In genomic region chr15:88651971-88652370, GRCh38 we compare ENCODE assay signal across 19 cellular contexts. TPM values are rescaled to one million over a fixed set of nuclear protein-coding genes. Genes with fewer than 3 reads are reported as not detected.
DNase-seq lines count a peak whose midpoint lies in the region; ATAC-seq and TF ChIP-seq lines count a peak whose summit lies in the region.
"Had no signal": no experiment of that assay in that cellular context is flagged by ENCODE, and none has a peak within 500 bp of the region (broad histone marks: within the 10 kb centered on the region; RNA-seq: fewer than 3 reads in every experiment).

No MANE protein-coding gene starts in this region.

- DNase-seq in CD8-positive, alpha-beta T cell = peak in 2 of 7 experiments; percentile 10 to 49
- peak; percentile 51 for DNase-seq in H7
- peak; percentile 4 to 6 for DNase-seq in central memory CD8-positive, alpha-beta T cell (ENCODE audit: low spot score in 2 of 2)
- DNase-seq in osteocyte (ENCODE audit: extremely low spot score, unreplicated experiment) = peak; percentile 59
- no peak for DNase-seq in GM19240 (ENCODE audit: insufficient read length, low spot score)
- DNase-seq: activated effector memory CD4-positive, alpha-beta T cell treated with Interleukin-2 at 50 U/mL for 16 hours; body of pancreas; dermis blood vessel endothelial cell; DMS153; esophagus squamous epithelium; mammary epithelial cell; NCI-H2029; NCI-H526; nephron progenitor cell; PC-9 had no signal

- no peak overlapping the region for H3K4me3 ChIP-seq in CD8-positive, alpha-beta T cell (ENCODE audit: low read depth, low read length)
- H3K4me3 ChIP-seq in H7 (ENCODE audit: insufficient read depth, low read depth, low read length) = no peak overlapping the region
- H3K4me3 ChIP-seq: body of pancreas, esophagus squamous epithelium, PC-9, right lobe of liver, thoracic aorta had no signal

- H3K27ac Mint-ChIP-seq in CD8-positive, alpha-beta T cell = peak overlapping the region; percentile 94
- H3K27ac Mint-ChIP-seq in central memory CD8-positive, alpha-beta T cell (ENCODE audit: low read depth) = no peak overlapping the region
- no peak overlapping the region for H3K27ac Mint-ChIP-seq in osteocyte (ENCODE audit: unreplicated experiment)

- H3K36me3 ChIP-seq in CD8-positive, alpha-beta T cell (ENCODE audit: insufficient read depth, low read length) = peaks cover 6% of the 10 kb centered on the region
- no peaks in the 10 kb centered on the region for H3K36me3 ChIP-seq in H7 (replicated peaks; ENCODE audit: control insufficient read depth, insufficient read depth, low read length)
- H3K36me3 ChIP-seq: esophagus squamous epithelium, right lobe of liver, thoracic aorta had no signal

- POLR2A ChIA-PET in CD8-positive, alpha-beta T cell (lab: Charles Lee) = interaction anchor here (1.1 kb wide), 1 partner anchor 31 kb away, joined by 4 read pairs; the partner anchor contains the start of gene AEN

- no peaks in the 10 kb centered on the region for H3K9me3 Mint-ChIP-seq in CD8-positive, alpha-beta T cell
- H3K9me3 Mint-ChIP-seq in central memory CD8-positive, alpha-beta T cell = no peaks in the 10 kb centered on the region
- H3K9me3 Mint-ChIP-seq in osteocyte (ENCODE audit: unreplicated experiment) = no peaks in the 10 kb centered on the region
- H3K9me3 Mint-ChIP-seq: nephron progenitor cell had no signal

- peaks cover 91% of the 10 kb centered on the region for H3K4me1 Mint-ChIP-seq in CD8-positive, alpha-beta T cell (ENCODE audit: low read depth)
- H3K4me1 Mint-ChIP-seq in central memory CD8-positive, alpha-beta T cell = peaks cover 56% of the 10 kb centered on the region
- peaks cover 27% of the 10 kb centered on the region for H3K4me1 Mint-ChIP-seq in osteocyte (ENCODE audit: unreplicated experiment)

- H3K4me3 Mint-ChIP-seq in CD8-positive, alpha-beta T cell = no peak overlapping the region
- H3K4me3 Mint-ChIP-seq in central memory CD8-positive, alpha-beta T cell = no peak overlapping the region
- no peak overlapping the region for H3K4me3 Mint-ChIP-seq in osteocyte (ENCODE audit: unreplicated experiment)
- H3K4me3 Mint-ChIP-seq: nephron progenitor cell had no signal

- no peak overlapping the region for H3K27ac ChIP-seq in CD8-positive, alpha-beta T cell (ENCODE audit: low read depth, low read length)
- H3K27ac ChIP-seq: body of pancreas, esophagus squamous epithelium, PC-9, right lobe of liver, thoracic aorta had no signal

- intact Hi-C loops in CD8-positive, alpha-beta T cell (cut with DNase I, micrococcal nuclease) = no loop called here

- no peak for ATAC-seq in CD8-positive, alpha-beta T cell
- ATAC-seq in central memory CD8-positive, alpha-beta T cell (replicated peaks; ENCODE audit: extremely low read depth, poor library complexity, severe bottlenecking) = no peak
- ATAC-seq in GM19452 (IDR thresholded peaks at IDR 0.05; ENCODE audit: unreplicated experiment) = no peak
- no peak for ATAC-seq in GM19463 (IDR thresholded peaks at IDR 0.05; ENCODE audit: unreplicated experiment)
- ATAC-seq: body of pancreas, right lobe of liver had no signal

- CTCF ChIA-PET in CD8-positive, alpha-beta T cell (lab: Charles Lee) = interaction anchor here (2.1 to 11.2 kb wide), 2 partner anchors 12 to 27 kb away, joined by 9 to 114 read pairs; no protein-coding TSS in a partner anchor

- no peaks in the 10 kb centered on the region for H3K27me3 ChIP-seq in CD8-positive, alpha-beta T cell (ENCODE audit: insufficient read depth, low read length)
- H3K27me3 ChIP-seq in H7 (ENCODE audit: control insufficient read depth, insufficient read depth, low read length) = no peaks in the 10 kb centered on the region
- H3K27me3 ChIP-seq: body of pancreas, right lobe of liver had no signal

- no peaks in the 10 kb centered on the region for H3K27me3 Mint-ChIP-seq in CD8-positive, alpha-beta T cell (ENCODE audit: low read depth)
- H3K27me3 Mint-ChIP-seq in central memory CD8-positive, alpha-beta T cell = no peaks in the 10 kb centered on the region
- no peaks in the 10 kb centered on the region for H3K27me3 Mint-ChIP-seq in osteocyte (ENCODE audit: unreplicated experiment)

- H3K36me3 Mint-ChIP-seq in CD8-positive, alpha-beta T cell = peaks cover 54% of the 10 kb centered on the region
- H3K36me3 Mint-ChIP-seq in central memory CD8-positive, alpha-beta T cell (ENCODE audit: insufficient read depth) = peaks cover 20% of the 10 kb centered on the region
- no peaks in the 10 kb centered on the region for H3K36me3 Mint-ChIP-seq in osteocyte (ENCODE audit: unreplicated experiment)

- H3K4me1 ChIP-seq in CD8-positive, alpha-beta T cell (ENCODE audit: insufficient read depth, low read length) = peaks cover 95% of the 10 kb centered on the region

- H3K9me3 ChIP-seq in CD8-positive, alpha-beta T cell (ENCODE audit: low read length) = no peaks in the 10 kb centered on the region
- H3K9me3 ChIP-seq: body of pancreas, esophagus squamous epithelium, right lobe of liver, thoracic aorta had no signal

- TF ChIP-seq CTCF in CD8-positive, alpha-beta T cell (IDR thresholded peaks at IDR 0.05) = no peak
- no peak for TF ChIP-seq CTCF in osteocyte (IDR thresholded peaks at IDR 0.05)

RNA-seq across cellular contexts. Expression of gene ISG20, which starts 13.2 kb away (rescaled TPM):
- 10 to 100 TPM; 89.2 to 93.4 TPM for total RNA-seq in CD8-positive, alpha-beta T cell
- total RNA-seq in H7 (2014; rRNA removed; shearing (Covaris generic)) = 0.14 and 3.4 TPM in 2 replicates
- total RNA-seq in osteocyte = 8.4 and 10.2 TPM in 2 replicates

RNA-seq across cellular contexts. Expression of gene AEN, which starts 30.8 kb away (rescaled TPM):
- total RNA-seq in CD8-positive, alpha-beta T cell = 10 to 100 TPM; 26.9 to 27.7 TPM
- 60.7 and 64.8 TPM in 2 replicates for total RNA-seq in H7 (2014; rRNA removed; shearing (Covaris generic))
- 25.1 and 26.8 TPM in 2 replicates for total RNA-seq in osteocyte
